In genomic region chr6:118875672-118876071, GRCh38 we compare ENCODE assay signal across 1 cellular context.
A peak's percentile ranks its signal among the peaks of the same experiment; 100 is the strongest.
TF ChIP-seq lines count a peak whose summit lies in the region.

No MANE protein-coding gene starts in this region.

TF ChIP-seq in HEK293, 187 proteins besides CTCF, POLR2A, EP300 and RAD21 (continued from another document):
- TF ChIP-seq ZNF211 (tag by site-specific recombination; IDR thresholded peaks at IDR 0.05; ENCODE audit: low read depth) (no peak), PRDM4 (tag by site-specific recombination; IDR thresholded peaks at IDR 0.05) (peak; percentile 32; the same call in 1 of the 2 replicates), ZNF239 (tag by site-specific recombination; IDR thresholded peaks at IDR 0.05) (no peak), ZNF138 (tag by site-specific recombination; IDR thresholded peaks at IDR 0.05; ENCODE audit: borderline replicate concordance) (no peak)
- TF ChIP-seq, protein P1, sequence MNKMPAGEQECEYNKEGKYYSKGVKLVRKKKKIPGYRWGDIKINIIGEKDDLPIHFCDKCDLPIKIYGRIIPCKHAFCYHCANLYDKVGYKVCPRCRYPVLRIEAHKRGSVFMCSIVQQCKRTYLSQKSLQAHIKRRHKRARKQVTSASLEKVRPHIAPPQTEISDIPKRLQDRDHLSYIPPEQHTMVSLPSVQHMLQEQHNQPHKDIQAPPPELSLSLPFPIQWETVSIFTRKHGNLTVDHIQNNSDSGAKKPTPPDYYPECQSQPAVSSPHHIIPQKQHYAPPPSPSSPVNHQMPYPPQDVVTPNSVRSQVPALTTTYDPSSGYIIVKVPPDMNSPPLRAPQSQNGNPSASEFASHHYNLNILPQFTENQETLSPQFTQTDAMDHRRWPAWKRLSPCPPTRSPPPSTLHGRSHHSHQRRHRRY (tag by site-specific recombination; IDR thresholded peaks at IDR 0.05), result no peak
